21 cellular contexts compared by ENCODE assay signal in genomic region chr3:169510378-169510777, GRCh38.
DNase-seq lines count a peak whose midpoint lies in the region; ATAC-seq and TF ChIP-seq lines count a peak whose summit lies in the region.
"Had no signal": no experiment of that assay in that cellular context is flagged by ENCODE, and none has a peak within 500 bp of the region (broad histone marks: within the 10 kb centered on the region; RNA-seq: fewer than 3 reads in every experiment).

No MANE protein-coding gene starts in this region.

- H3F3A ChIP-seq in SK-N-SH (replicated peaks; ENCODE audit: insufficient read depth), result no peaks in the 10 kb centered on the region
- peaks cover 3% of the 10 kb centered on the region for H3F3A ChIP-seq in neural progenitor cell (ENCODE audit: low read depth)

- H3K36me3 Mint-ChIP-seq in activated T-helper 17 cell treated with anti-CD3 and anti-CD28 coated beads, Interleukin-2, amount 50 U/mL, for 72 hours (ENCODE audit: low read depth), result no peaks in the 10 kb centered on the region
- peaks cover 3% of the 10 kb centered on the region for H3K36me3 Mint-ChIP-seq in neural progenitor cell
- H3K36me3 Mint-ChIP-seq: stimulated activated memory B cell treated with anti-CD40 and anti-IgM and Interleukin-4, amounts not matched to agents 10 μg/mL and 1 μg/mL and 100 μg/mL, for 72 hours had no signal

- POLR2A ChIA-PET in SK-N-SH (lab: Yijun Ruan, JAX), result no interaction called here

- H3K9me3 ChIP-seq in SK-N-SH, result no peaks in the 10 kb centered on the region
- H3K9me3 ChIP-seq in neural progenitor cell (ENCODE audit: low read depth), result no peaks in the 10 kb centered on the region
- H3K9me3 ChIP-seq: A549, transverse colon had no signal

- H3K9ac ChIP-seq in SK-N-SH (no peak overlapping the region), neural progenitor cell (no peak overlapping the region)

- DNase-seq in SK-N-SH (peak; percentile 28), neural progenitor cell (ENCODE audit: low spot score) (no peak), ACHN (no peak)
- DNase-seq in activated effector memory CD4-positive, alpha-beta T cell treated with anti-CD3 and anti-CD28 coated beads, Interleukin-2, amount 50 U/mL, for 16 hours, result no peak
- no peak for DNase-seq in activated T-cell treated with anti-CD3 and anti-CD28 coated beads, Interleukin-2, amount 50 U/mL, for 48 hours
- DNase-seq: activated CD4-positive, CD25-positive, alpha-beta regulatory T cell; activated gamma-delta T cell treated with Interleukin-2 at 50 U/mL for 16 hours; GOT3; midbrain; NCI-H1694 treated with DMSO at 0.1 percent for 48 hours; NCI-H446; occipital lobe; PC-9; transverse colon had no signal

- H3K27me3 Mint-ChIP-seq in activated T-helper 17 cell treated with anti-CD3 and anti-CD28 coated beads, Interleukin-2, amount 50 U/mL, for 72 hours, result no peaks in the 10 kb centered on the region
- no peaks in the 10 kb centered on the region for H3K27me3 Mint-ChIP-seq in neural progenitor cell (ENCODE audit: insufficient read depth, low read depth)
- H3K27me3 Mint-ChIP-seq: stimulated activated memory B cell treated with anti-CD40 and anti-IgM and Interleukin-4, amounts not matched to agents 10 μg/mL and 1 μg/mL and 100 μg/mL, for 72 hours had no signal

- WGBS in SK-N-SH (ENCODE audit: low lambda C conversion rate), result 19% methylated on average over 4 of the region's 4 CpGs

- peaks cover 0 to 12% of the 10 kb centered on the region in 2 experiments; a peak in 2 of 4 replicates for H3K4me1 ChIP-seq in SK-N-SH (ENCODE audit: control insufficient read depth in 1 of 2, insufficient read depth in 2 of 2, low read depth in 1 of 2, low read length in 1 of 2)
- H3K4me1 ChIP-seq in neural progenitor cell, result peaks cover 13% of the 10 kb centered on the region
- H3K4me1 ChIP-seq: A549, transverse colon had no signal

- H2AFZ ChIP-seq in SK-N-SH (ENCODE audit: low read depth) (no peak overlapping the region; the same call in 1 of the 2 replicates), neural progenitor cell (replicated peaks) (no peak overlapping the region)
- H2AFZ ChIP-seq: PC-9 had no signal

- H3K4me2 ChIP-seq in SK-N-SH (no peak overlapping the region), neural progenitor cell (no peak overlapping the region)
- H3K4me2 ChIP-seq: A549, PC-9 had no signal

- H4K20me1 ChIP-seq in SK-N-SH (ENCODE audit: insufficient read depth) (no peaks in the 10 kb centered on the region), neural progenitor cell (ENCODE audit: low read depth) (no peaks in the 10 kb centered on the region)

- H3K4me3 ChIP-seq in SK-N-SH (ENCODE audit: low read depth in 2 of 2, low read length in 1 of 2) (no peak overlapping the region), neural progenitor cell (no peak overlapping the region)
- H3K4me3 ChIP-seq: A549, coronary artery, PC-9, skin epidermis, transverse colon had no signal

- H3K36me3 ChIP-seq in SK-N-SH (replicated peaks in 1 of 2; ENCODE audit: control insufficient read depth in 1 of 2, insufficient read depth in 2 of 2, low read length in 1 of 2) (no peaks in the 10 kb centered on the region), neural progenitor cell (no peaks in the 10 kb centered on the region)
- H3K36me3 ChIP-seq: transverse colon had no signal

- no peak; a peak in 1 of 4 replicates for TF ChIP-seq EP300 in SK-N-SH (IDR thresholded peaks at IDR 0.05; ENCODE audit: borderline replicate concordance in 1 of 2, low read depth in 1 of 2, low read length in 1 of 2)

- no peak overlapping the region; a peak in 1 of 4 replicates for H3K27ac ChIP-seq in SK-N-SH (ENCODE audit: low read depth in 2 of 2, low read length in 1 of 2)
- H3K27ac ChIP-seq in neural progenitor cell, result no peak overlapping the region
- H3K27ac ChIP-seq: A549, coronary artery, PC-9, transverse colon had no signal

- in situ Hi-C loops in ACHN (cut with HindIII; ENCODE audit: low pct_ligation_motif_present, low pct_unique_long_range_greater_than_20kb, low sequenced_read_pairs), result no loop called here

- peak overlapping the region; percentile 21 for H3K27ac Mint-ChIP-seq in activated T-helper 17 cell treated with anti-CD3 and anti-CD28 coated beads, Interleukin-2, amount 50 U/mL, for 72 hours
- H3K27ac Mint-ChIP-seq in neural progenitor cell, result peak overlapping the region; percentile 65
- H3K27ac Mint-ChIP-seq: stimulated activated memory B cell treated with anti-CD40 and anti-IgM and Interleukin-4, amounts not matched to agents 10 μg/mL and 1 μg/mL and 100 μg/mL, for 72 hours had no signal

- peaks cover 6% of the 10 kb centered on the region for H3K4me1 Mint-ChIP-seq in activated T-helper 17 cell treated with anti-CD3 and anti-CD28 coated beads, Interleukin-2, amount 50 U/mL, for 72 hours
- peaks cover 17% of the 10 kb centered on the region for H3K4me1 Mint-ChIP-seq in neural progenitor cell

- H3K79me2 ChIP-seq in SK-N-SH (ENCODE audit: insufficient read depth), result no peaks in the 10 kb centered on the region
- no peaks in the 10 kb centered on the region for H3K79me2 ChIP-seq in neural progenitor cell (ENCODE audit: low read depth)

- TF ChIP-seq RAD21 in SK-N-SH (IDR thresholded peaks at IDR 0.05; ENCODE audit: low read length), result no peak

- H3K4me3 Mint-ChIP-seq in activated T-helper 17 cell treated with anti-CD3 and anti-CD28 coated beads, Interleukin-2, amount 50 U/mL, for 72 hours, result peak overlapping the region; percentile 51
- no peak overlapping the region for H3K4me3 Mint-ChIP-seq in neural progenitor cell
- H3K4me3 Mint-ChIP-seq: stimulated activated memory B cell treated with anti-CD40 and anti-IgM and Interleukin-4, amounts not matched to agents 10 μg/mL and 1 μg/mL and 100 μg/mL, for 72 hours had no signal

- TF ChIP-seq CTCF in SK-N-SH (IDR thresholded peaks at IDR 0.05), result no peak
- no peak for TF ChIP-seq CTCF in neural progenitor cell (IDR thresholded peaks at IDR 0.05)

- ATAC-seq in SK-N-SH treated with all-trans-retinoic acid at 6 μM for 48 hours (no peak), HG02943 (IDR thresholded peaks at IDR 0.05; ENCODE audit: low read depth, unreplicated experiment) (peak; percentile 12)
- ATAC-seq in activated T-helper 17 cell treated with anti-CD3 and anti-CD28 coated beads, Interleukin-2, amount 50 U/mL, for 72 hours (replicated peaks), result no peak
- ATAC-seq: A549; stimulated activated memory B cell treated with anti-CD40 and anti-IgM and Interleukin-4, amounts not matched to agents 10 μg/mL and 1 μg/mL and 100 μg/mL, for 72 hours had no signal

- CTCF ChIA-PET in SK-N-SH (lab: Yijun Ruan, JAX), result interaction anchor here (0.7 to 1.0 kb wide), 3 partner anchors 159 to 800 kb away, joined by 3 to 5 read pairs (median 3); no protein-coding TSS in a partner anchor

- no peaks in the 10 kb centered on the region for H3K9me2 ChIP-seq in SK-N-SH

- no peaks in the 10 kb centered on the region for H3K27me3 ChIP-seq in SK-N-SH (ENCODE audit: insufficient read depth)
- no peaks in the 10 kb centered on the region for H3K27me3 ChIP-seq in neural progenitor cell
- H3K27me3 ChIP-seq: transverse colon had no signal

- H3K9me3 Mint-ChIP-seq in activated T-helper 17 cell treated with anti-CD3 and anti-CD28 coated beads, Interleukin-2, amount 50 U/mL, for 72 hours, result peaks cover 4% of the 10 kb centered on the region
- no peaks in the 10 kb centered on the region for H3K9me3 Mint-ChIP-seq in neural progenitor cell
- H3K9me3 Mint-ChIP-seq: stimulated activated memory B cell treated with anti-CD40 and anti-IgM and Interleukin-4, amounts not matched to agents 10 μg/mL and 1 μg/mL and 100 μg/mL, for 72 hours had no signal

TF ChIP-seq in SK-N-SH, 30 proteins besides CTCF, POLR2A, EP300 and RAD21 (continues in another document):
- no peak for TF ChIP-seq IRF3 (IDR thresholded peaks at IDR 0.05; ENCODE audit: low read depth, low read length)
- no peak for TF ChIP-seq FOSL2 (IDR thresholded peaks at IDR 0.05; ENCODE audit: borderline replicate concordance, low read depth)
- no peak for TF ChIP-seq YY1 (IDR thresholded peaks at IDR 0.05; ENCODE audit: low read depth)
- no peak for TF ChIP-seq FOXJ3 (CRISPR knock-in tag; IDR thresholded peaks at IDR 0.05)

TF ChIP-seq in SK-N-SH treated with all-trans-retinoic acid at 6 μM for 48 hours, 23 proteins besides CTCF, POLR2A, EP300 and RAD21 (continues in another document):
- TF ChIP-seq PATZ1 (CRISPR knock-in tag; IDR thresholded peaks at IDR 0.05; ENCODE audit: borderline replicate concordance) (no peak), ISL1 (CRISPR knock-in tag; IDR thresholded peaks at IDR 0.05) (no peak), ZNF565 (CRISPR knock-in tag; conservative IDR thresholded peaks at IDR 0.05; ENCODE audit: low read depth) (no peak), OSR1 (CRISPR knock-in tag; IDR thresholded peaks at IDR 0.05) (no peak), TOX (CRISPR knock-in tag; IDR thresholded peaks at IDR 0.05; ENCODE audit: borderline replicate concordance) (no peak), CSDC2 (CRISPR knock-in tag; IDR thresholded peaks at IDR 0.05) (no peak), SNAI2 (CRISPR knock-in tag; IDR thresholded peaks at IDR 0.05) (no peak), GLIS3 (CRISPR knock-in tag; IDR thresholded peaks at IDR 0.05) (no peak)
